ENCODE assay signal across 1 cellular context in genomic region chr5:37197340-37198050, GRCh38.
TF ChIP-seq lines count a peak whose summit lies in the region.

No MANE protein-coding gene starts in this region.

TF ChIP-seq in GM23338, 12 proteins besides CTCF, POLR2A, EP300 and RAD21 (continued from another document):
- no peak for TF ChIP-seq ZNF462 (CRISPR knock-in tag; IDR thresholded peaks at IDR 0.05)
- TF ChIP-seq POLR2AphosphoS5 (IDR thresholded peaks at IDR 0.05; ENCODE audit: low read depth) = no peak
